ENCODE assay signal across 33 cellular contexts in the genomic region with DNA sequence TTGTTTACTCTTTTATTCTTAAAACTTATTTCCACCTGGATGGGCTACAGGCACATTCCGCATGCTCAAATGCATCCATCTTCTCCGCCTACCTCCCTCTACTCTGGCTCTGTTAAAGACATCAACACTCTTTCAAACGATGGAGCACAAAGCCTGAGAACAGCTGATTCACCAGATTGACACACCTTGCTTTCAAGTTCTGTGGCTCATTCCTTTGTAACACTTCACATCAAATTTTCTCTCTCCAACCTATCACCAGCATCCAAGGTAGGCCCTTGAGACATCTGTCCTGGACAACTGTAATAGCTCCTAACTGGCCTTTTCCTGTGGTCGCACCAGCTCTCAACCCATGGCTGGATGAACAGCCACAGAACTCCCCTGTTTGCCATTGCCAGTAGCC.
"Had no signal": no experiment of that assay in that cellular context is flagged by ENCODE, and none has a peak within 500 bp of the region (broad histone marks: within the 10 kb centered on the region; RNA-seq: fewer than 3 reads in every experiment).

No MANE protein-coding gene starts in this region.

- H3K27ac ChIP-seq: adrenal gland, ascending aorta, body of pancreas, brain microvascular endothelial cell, breast epithelium, cardiac muscle cell had no signal

- H3K9me3 ChIP-seq: adrenal gland had no signal

- H3K36me3 ChIP-seq: adrenal gland, ascending aorta, brain microvascular endothelial cell, breast epithelium, cardiac muscle cell had no signal

- FAIRE-seq: astrocyte had no signal

- H3K27me3 ChIP-seq: adrenal gland, ascending aorta, body of pancreas, brain microvascular endothelial cell, breast epithelium, cardiac muscle cell had no signal

- ATAC-seq: activated naive CD4-positive, alpha-beta T cell treated with anti-CD3 and anti-CD28 coated beads, Interleukin-2, amount 50 U/mL, for 72 hours; activated naive CD8-positive, alpha-beta T cell treated with anti-CD3 and anti-CD28 coated beads, Interleukin-2, amount 50 U/mL, for 24 hours; activated T-cell treated with anti-CD3 and anti-CD28 coated beads, Interleukin-2, amount 50 U/mL, for 4 hours; activated T-cell treated with anti-CD3 and anti-CD28 coated beads, Interleukin-2, amount 50 U/mL, for 72 hours; activated T-helper 17 cell treated with anti-CD3 and anti-CD28 coated beads, Interleukin-2, amount 50 U/mL, for 72 hours; body of pancreas had no signal

- DNase-seq: activated effector memory CD4-positive, alpha-beta T cell treated with anti-CD3 and anti-CD28 coated beads, Interleukin-2, amount 50 U/mL, for 16 hours; activated effector memory CD4-positive, alpha-beta T cell treated with Interleukin-2 at 50 U/mL for 16 hours; activated gamma-delta T cell; activated gamma-delta T cell treated with Interleukin-2 at 50 U/mL for 16 hours; activated naive CD4-positive, alpha-beta T cell; activated naive CD4-positive, alpha-beta T cell treated with anti-CD3 and anti-CD28 coated beads for 36 hours; activated naive CD4-positive, alpha-beta T cell treated with anti-CD3 and anti-CD28 coated beads, Interleukin-2, amount 10 ng/mL, durations not matched to agents 7 days and 5 days; activated naive CD4-positive, alpha-beta T cell treated with anti-CD3 and anti-CD28 coated beads, Interleukin-2, amount 50 U/mL, for 16 hours; activated naive CD4-positive, alpha-beta T cell treated with Interleukin-2 at 50 U/mL for 16 hours; activated naive CD8-positive, alpha-beta T cell treated with anti-CD3 and anti-CD28 coated beads for 36 hours; activated naive CD8-positive, alpha-beta T cell treated with anti-CD3 and anti-CD28 coated beads, Interleukin-2, amount 10 ng/mL, durations not matched to agents 7 days and 5 days; activated naive CD8-positive, alpha-beta T cell treated with anti-CD3 and anti-CD28 coated beads, Interleukin-2, amount 50 U/mL, for 24 hours; activated T-cell treated with anti-CD3 and anti-CD28 coated beads, Interleukin-2, amount 50 U/mL, for 1 hour; activated T-cell treated with anti-CD3 and anti-CD28 coated beads, Interleukin-2, amount 50 U/mL, for 24 hours; activated T-cell treated with anti-CD3 and anti-CD28 coated beads, Interleukin-2, amount 50 U/mL, for 4 hours; activated T-cell treated with anti-CD3 and anti-CD28 coated beads, Interleukin-2, amount 50 U/mL, for 48 hours; activated T-cell treated with anti-CD3 and anti-CD28 coated beads, Interleukin-2, amount 50 U/mL, for 72 hours; adrenal gland; amniotic stem cell; amygdala; anterior cingulate cortex; aorta; body of pancreas; brain microvascular endothelial cell; caudate nucleus; central memory CD4-positive, alpha-beta T cell; cerebellar nuclear complex had no signal

- H3K4me1 ChIP-seq: adrenal gland, ascending aorta, body of pancreas, breast epithelium had no signal

- H3K4me3 ChIP-seq: adrenal gland, ascending aorta, body of pancreas, breast epithelium, cardiac muscle cell had no signal
